Comparison of ENCODE assay signal across 21 cellular contexts in genomic region chr4:185761352-185762235, GRCh38. TPM values are rescaled to one million over a fixed set of nuclear protein-coding genes. Genes with fewer than 3 reads are reported as not detected.
DNase-seq lines count a peak whose midpoint lies in the region; ATAC-seq and TF ChIP-seq lines count a peak whose summit lies in the region.
"Had no signal": no experiment of that assay in that cellular context is flagged by ENCODE, and none has a peak within 500 bp of the region (broad histone marks: within the 10 kb centered on the region; RNA-seq: fewer than 3 reads in every experiment).

No MANE protein-coding gene starts in this region.

- DNase-seq in NCI-H748 (lab: John Stamatoyannopoulos, UW; ENCODE audit: unreplicated experiment): peak; percentile 4
- DNase-seq in NCI-H748 treated with DMSO at 0.1 percent for 48 hours (lab: John Stamatoyannopoulos, UW): no peak
- DNase-seq in fibroblast of villous mesenchyme (ENCODE audit: low read depth): peak; percentile 43
- no peak for DNase-seq in lower lobe of right lung
- DNase-seq in upper lobe of right lung: no peak
- DNase-seq in stimulated activated CD4-positive, alpha-beta T cell treated with anti-CD3 and anti-CD28 coated beads, Interleukin-4, amount 100 ng/mL, for 1 hour: no peak
- no peak for DNase-seq in activated T-helper 1 cell treated with anti-CD3 and anti-CD28 coated beads, Interleukin-12 subunit alpha, Interleukin-12 subunit beta, Interleukin-2, Interleukin-4 antibody, amounts not matched to agents 30 ng/mL and 10 ng/mL and 1 ng/mL, durations not matched to agents 14 hours and 24 hours and 36 hours (ENCODE audit: low spot score)
- DNase-seq: 8988T; activated naive CD4-positive, alpha-beta T cell; DMS79 treated with DMSO at 0.1 percent for 48 hours; endodermal cell; islet precursor cell; naive B cell; NCI-H187; NCI-H446; testis had no signal

- intact Hi-C loops in lower lobe of right lung (cut with DNase I) (no loop called here), upper lobe of right lung (cut with DNase I) (no loop called here)
- intact Hi-C loops in activated T-helper 1 cell treated with anti-CD3 and anti-CD28 coated beads, Interleukin-12 subunit alpha, Interleukin-12 subunit beta, Interleukin-2, Interleukin-4 antibody, amounts not matched to agents 30 ng/mL and 10 ng/mL and 1 ng/mL, durations not matched to agents 14 hours and 24 hours and 36 hours (cut with micrococcal nuclease): no loop called here

- H3K27ac ChIP-seq in lower lobe of right lung (peak overlapping the region; percentile 33), upper lobe of right lung (peak overlapping the region; percentile 59)
- H3K27ac ChIP-seq: prostate gland, testis had no signal

- no peak overlapping the region for H3K4me3 ChIP-seq in fibroblast of villous mesenchyme (ENCODE audit: low read depth, low read length)
- H3K4me3 ChIP-seq in lower lobe of right lung: peak overlapping the region; percentile 6
- H3K4me3 ChIP-seq in upper lobe of right lung: peak overlapping the region; percentile 12
- H3K4me3 ChIP-seq: prostate gland, testis had no signal

- H3K4me1 Mint-ChIP-seq in activated T-helper 1 cell treated with anti-CD3 and anti-CD28 coated beads, Interleukin-12 subunit alpha, Interleukin-12 subunit beta, Interleukin-2, Interleukin-4 antibody, amounts not matched to agents 30 ng/mL and 10 ng/mL and 1 ng/mL, durations not matched to agents 14 hours and 24 hours and 36 hours (ENCODE audit: low read depth): no peaks in the 10 kb centered on the region
- H3K4me1 Mint-ChIP-seq: naive B cell had no signal

- TF ChIP-seq CTCF in fibroblast of villous mesenchyme (IDR thresholded peaks at IDR 0.05; ENCODE audit: insufficient read depth, low read depth, low read length) (no peak), lower lobe of right lung (IDR thresholded peaks at IDR 0.05) (no peak), upper lobe of right lung (IDR thresholded peaks at IDR 0.05) (no peak)

- H3K9me3 Mint-ChIP-seq in activated T-helper 1 cell treated with anti-CD3 and anti-CD28 coated beads, Interleukin-12 subunit alpha, Interleukin-12 subunit beta, Interleukin-2, Interleukin-4 antibody, amounts not matched to agents 30 ng/mL and 10 ng/mL and 1 ng/mL, durations not matched to agents 14 hours and 24 hours and 36 hours: no peaks in the 10 kb centered on the region
- H3K9me3 Mint-ChIP-seq: endodermal cell; T-helper 2 cell treated with Interferon-gamma antibody and Interleukin-4, amounts not matched to agents 5 μg/mL and 100 μg/mL, for 36 hours had no signal

- H3K9me3 ChIP-seq in lower lobe of right lung: no peaks in the 10 kb centered on the region
- no peaks in the 10 kb centered on the region for H3K9me3 ChIP-seq in upper lobe of right lung
- H3K9me3 ChIP-seq: prostate gland, testis had no signal

- no peaks in the 10 kb centered on the region for H3K36me3 ChIP-seq in lower lobe of right lung
- H3K36me3 ChIP-seq in upper lobe of right lung: no peaks in the 10 kb centered on the region
- H3K36me3 ChIP-seq: prostate gland had no signal

- no peak overlapping the region for H3K4me3 Mint-ChIP-seq in activated T-helper 1 cell treated with anti-CD3 and anti-CD28 coated beads, Interleukin-12 subunit alpha, Interleukin-12 subunit beta, Interleukin-2, Interleukin-4 antibody, amounts not matched to agents 30 ng/mL and 10 ng/mL and 1 ng/mL, durations not matched to agents 14 hours and 24 hours and 36 hours
- H3K4me3 Mint-ChIP-seq: brain; endodermal cell; naive B cell; T-helper 2 cell treated with Interferon-gamma antibody and Interleukin-4, amounts not matched to agents 5 μg/mL and 100 μg/mL, for 36 hours had no signal

- H3K27me3 ChIP-seq in lower lobe of right lung (ENCODE audit: low read depth) (no peaks in the 10 kb centered on the region), upper lobe of right lung (no peaks in the 10 kb centered on the region)
- H3K27me3 ChIP-seq: testis had no signal

- no peaks in the 10 kb centered on the region for H3K36me3 Mint-ChIP-seq in activated T-helper 1 cell treated with anti-CD3 and anti-CD28 coated beads, Interleukin-12 subunit alpha, Interleukin-12 subunit beta, Interleukin-2, Interleukin-4 antibody, amounts not matched to agents 30 ng/mL and 10 ng/mL and 1 ng/mL, durations not matched to agents 14 hours and 24 hours and 36 hours (ENCODE audit: low read depth)
- H3K36me3 Mint-ChIP-seq: naive B cell had no signal

- peaks cover 2% of the 10 kb centered on the region for H3K27me3 Mint-ChIP-seq in activated T-helper 1 cell treated with anti-CD3 and anti-CD28 coated beads, Interleukin-12 subunit alpha, Interleukin-12 subunit beta, Interleukin-2, Interleukin-4 antibody, amounts not matched to agents 30 ng/mL and 10 ng/mL and 1 ng/mL, durations not matched to agents 14 hours and 24 hours and 36 hours (ENCODE audit: insufficient read depth)

- no peak overlapping the region for H3K27ac Mint-ChIP-seq in activated T-helper 1 cell treated with anti-CD3 and anti-CD28 coated beads, Interleukin-12 subunit alpha, Interleukin-12 subunit beta, Interleukin-2, Interleukin-4 antibody, amounts not matched to agents 30 ng/mL and 10 ng/mL and 1 ng/mL, durations not matched to agents 14 hours and 24 hours and 36 hours
- H3K27ac Mint-ChIP-seq: brain; endodermal cell; T-helper 2 cell treated with Interferon-gamma antibody and Interleukin-4, amounts not matched to agents 5 μg/mL and 100 μg/mL, for 36 hours had no signal

- peak; percentile 34 to 44 for ATAC-seq in lower lobe of right lung
- peak; percentile 68 for ATAC-seq in upper lobe of right lung
- ATAC-seq in GM19351 (IDR thresholded peaks at IDR 0.05; ENCODE audit: unreplicated experiment): no peak
- ATAC-seq: activated CD4-positive, CD25-positive, alpha-beta regulatory T cell treated with anti-CD3 and anti-CD28 coated beads, Interleukin-2, amount 50 U/mL, for 24 hours had no signal

- H3K4me1 ChIP-seq in lower lobe of right lung (no peaks in the 10 kb centered on the region), upper lobe of right lung (no peaks in the 10 kb centered on the region)
- H3K4me1 ChIP-seq: prostate gland, testis had no signal

RNA-seq across cellular contexts. Expression of gene SORBS2, which starts 50.4 kb away (rescaled TPM):
- total RNA-seq in fibroblast of villous mesenchyme: 1.3 and 1.7 TPM in 2 replicates
- total RNA-seq in lower lobe of right lung: 49.3 TPM
- total RNA-seq in upper lobe of right lung: 44.9 TPM
- total RNA-seq in activated T-helper 1 cell treated with anti-CD3 and anti-CD28 coated beads, Interleukin-12 subunit alpha, Interleukin-12 subunit beta, Interleukin-2, Interleukin-4 antibody, amounts not matched to agents 30 ng/mL and 10 ng/mL and 1 ng/mL, durations not matched to agents 14 hours and 24 hours and 36 hours: not detected in 2 replicates

Comparison
In these comparisons a context has a peak if more than half of its experiments do, and no peak if none do; other contexts are left out.
1. DNase-seq: peak in NCI-H748 (single experiment) and fibroblast of villous mesenchyme (single experiment); none in NCI-H748 treated with DMSO at 0.1 percent for 48 hours (single experiment), lower lobe of right lung (single experiment), upper lobe of right lung (single experiment), stimulated activated CD4-positive, alpha-beta T cell treated with anti-CD3 and anti-CD28 coated beads, Interleukin-4, amount 100 ng/mL, for 1 hour (single experiment) and activated T-helper 1 cell treated with anti-CD3 and anti-CD28 coated beads, Interleukin-12 subunit alpha, Interleukin-12 subunit beta, Interleukin-2, Interleukin-4 antibody, amounts not matched to agents 30 ng/mL and 10 ng/mL and 1 ng/mL, durations not matched to agents 14 hours and 24 hours and 36 hours (single experiment).
2. RNA of gene SORBS2, which starts 50.4 kb away (total RNA-seq): 49.3 TPM in lower lobe of right lung (single experiment) and 44.9 TPM in upper lobe of right lung (single experiment); 1.3 to 1.7 TPM in fibroblast of villous mesenchyme and not detected in activated T-helper 1 cell treated with anti-CD3 and anti-CD28 coated beads, Interleukin-12 subunit alpha, Interleukin-12 subunit beta, Interleukin-2, Interleukin-4 antibody, amounts not matched to agents 30 ng/mL and 10 ng/mL and 1 ng/mL, durations not matched to agents 14 hours and 24 hours and 36 hours; every median in the first group is over 10 times any median in the second.